2 cellular contexts compared by ENCODE assay signal in the genomic region with DNA sequence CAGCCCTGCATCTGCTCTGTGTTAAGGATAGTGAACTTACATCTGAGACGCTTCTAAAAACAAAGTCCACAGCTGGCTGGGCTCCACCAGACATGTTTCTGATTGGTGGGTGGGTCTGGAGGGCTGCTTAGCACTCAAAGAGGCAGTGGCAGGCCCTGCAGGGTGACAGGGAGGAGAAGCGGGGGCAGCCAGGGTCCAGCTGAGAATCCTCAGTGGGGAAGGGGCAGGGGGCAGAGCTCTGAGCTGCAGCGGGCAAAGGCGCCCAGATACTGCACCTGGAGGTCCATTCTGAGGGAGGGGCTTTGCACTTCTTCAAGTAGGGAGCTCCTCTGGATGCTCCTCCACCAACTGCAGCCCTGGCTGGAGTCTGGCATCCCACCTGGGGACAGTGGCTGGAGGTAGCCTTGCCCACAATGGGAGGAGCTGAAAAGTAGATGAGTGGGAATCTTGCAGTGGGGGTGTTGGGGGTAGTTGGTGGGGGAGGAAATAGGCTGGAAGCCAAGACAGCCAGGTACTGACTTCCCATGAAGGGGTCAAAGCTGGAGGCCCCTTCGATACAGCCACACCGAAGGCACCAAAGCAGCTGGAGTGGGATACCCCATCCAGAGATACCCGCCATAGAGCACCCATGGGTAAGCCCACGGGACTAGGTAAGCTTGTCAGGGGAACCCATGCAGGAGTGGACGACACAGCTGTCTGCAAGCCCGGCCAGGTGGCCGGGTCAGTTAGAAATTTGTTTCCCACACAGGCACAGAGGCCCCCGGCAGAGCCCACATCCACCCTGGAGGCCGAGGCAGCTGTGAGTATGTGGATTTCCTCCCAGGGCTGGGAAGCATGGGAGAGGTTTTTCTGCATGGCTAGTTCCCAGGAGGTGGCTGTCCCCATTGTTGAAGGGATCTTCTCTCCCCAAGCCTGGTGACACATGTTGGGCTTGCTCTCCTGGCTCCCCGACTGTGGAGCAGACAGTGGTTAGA.
TF ChIP-seq lines count a peak whose summit lies in the region.

No MANE protein-coding gene starts in this region.

TF ChIP-seq in SK-N-SH, 30 proteins besides CTCF, POLR2A, EP300 and RAD21 (continued from another document):
- TF ChIP-seq, protein P1, sequence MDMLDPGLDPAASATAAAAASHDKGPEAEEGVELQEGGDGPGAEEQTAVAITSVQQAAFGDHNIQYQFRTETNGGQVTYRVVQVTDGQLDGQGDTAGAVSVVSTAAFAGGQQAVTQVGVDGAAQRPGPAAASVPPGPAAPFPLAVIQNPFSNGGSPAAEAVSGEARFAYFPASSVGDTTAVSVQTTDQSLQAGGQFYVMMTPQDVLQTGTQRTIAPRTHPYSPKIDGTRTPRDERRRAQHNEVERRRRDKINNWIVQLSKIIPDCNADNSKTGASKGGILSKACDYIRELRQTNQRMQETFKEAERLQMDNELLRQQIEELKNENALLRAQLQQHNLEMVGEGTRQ (IDR thresholded peaks at IDR 0.05; ENCODE audit: borderline replicate concordance, low read depth, low read length) = no peak
- TF ChIP-seq NRF1 (IDR thresholded peaks at IDR 0.05; ENCODE audit: low read depth, low read length) = no peak
- TF ChIP-seq NFIC (IDR thresholded peaks at IDR 0.05; ENCODE audit: borderline replicate concordance) = no peak
- TF ChIP-seq YY1 (IDR thresholded peaks at IDR 0.05; ENCODE audit: low read depth) = no peak
- TF ChIP-seq, protein P2, sequence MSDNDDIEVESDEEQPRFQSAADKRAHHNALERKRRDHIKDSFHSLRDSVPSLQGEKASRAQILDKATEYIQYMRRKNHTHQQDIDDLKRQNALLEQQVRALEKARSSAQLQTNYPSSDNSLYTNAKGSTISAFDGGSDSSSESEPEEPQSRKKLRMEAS (IDR thresholded peaks at IDR 0.05; ENCODE audit: low read depth) = no peak
- TF ChIP-seq GATA2 (CRISPR knock-in tag; IDR thresholded peaks at IDR 0.05) = no peak
- TF ChIP-seq, protein P3, sequence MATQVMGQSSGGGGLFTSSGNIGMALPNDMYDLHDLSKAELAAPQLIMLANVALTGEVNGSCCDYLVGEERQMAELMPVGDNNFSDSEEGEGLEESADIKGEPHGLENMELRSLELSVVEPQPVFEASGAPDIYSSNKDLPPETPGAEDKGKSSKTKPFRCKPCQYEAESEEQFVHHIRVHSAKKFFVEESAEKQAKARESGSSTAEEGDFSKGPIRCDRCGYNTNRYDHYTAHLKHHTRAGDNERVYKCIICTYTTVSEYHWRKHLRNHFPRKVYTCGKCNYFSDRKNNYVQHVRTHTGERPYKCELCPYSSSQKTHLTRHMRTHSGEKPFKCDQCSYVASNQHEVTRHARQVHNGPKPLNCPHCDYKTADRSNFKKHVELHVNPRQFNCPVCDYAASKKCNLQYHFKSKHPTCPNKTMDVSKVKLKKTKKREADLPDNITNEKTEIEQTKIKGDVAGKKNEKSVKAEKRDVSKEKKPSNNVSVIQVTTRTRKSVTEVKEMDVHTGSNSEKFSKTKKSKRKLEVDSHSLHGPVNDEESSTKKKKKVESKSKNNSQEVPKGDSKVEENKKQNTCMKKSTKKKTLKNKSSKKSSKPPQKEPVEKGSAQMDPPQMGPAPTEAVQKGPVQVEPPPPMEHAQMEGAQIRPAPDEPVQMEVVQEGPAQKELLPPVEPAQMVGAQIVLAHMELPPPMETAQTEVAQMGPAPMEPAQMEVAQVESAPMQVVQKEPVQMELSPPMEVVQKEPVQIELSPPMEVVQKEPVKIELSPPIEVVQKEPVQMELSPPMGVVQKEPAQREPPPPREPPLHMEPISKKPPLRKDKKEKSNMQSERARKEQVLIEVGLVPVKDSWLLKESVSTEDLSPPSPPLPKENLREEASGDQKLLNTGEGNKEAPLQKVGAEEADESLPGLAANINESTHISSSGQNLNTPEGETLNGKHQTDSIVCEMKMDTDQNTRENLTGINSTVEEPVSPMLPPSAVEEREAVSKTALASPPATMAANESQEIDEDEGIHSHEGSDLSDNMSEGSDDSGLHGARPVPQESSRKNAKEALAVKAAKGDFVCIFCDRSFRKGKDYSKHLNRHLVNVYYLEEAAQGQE (IDR thresholded peaks at IDR 0.05; ENCODE audit: low read depth, low read length) = no peak
- no peak for TF ChIP-seq SMC3 (IDR thresholded peaks at IDR 0.05; ENCODE audit: low read depth, low read length)
- no peak for TF ChIP-seq RCOR1 (IDR thresholded peaks at IDR 0.05; ENCODE audit: low read length)

TF ChIP-seq in SK-N-SH treated with all-trans-retinoic acid at 6 μM for 48 hours, 23 proteins besides CTCF, POLR2A, EP300 and RAD21 (continued from another document):
- TF ChIP-seq, protein P4, sequence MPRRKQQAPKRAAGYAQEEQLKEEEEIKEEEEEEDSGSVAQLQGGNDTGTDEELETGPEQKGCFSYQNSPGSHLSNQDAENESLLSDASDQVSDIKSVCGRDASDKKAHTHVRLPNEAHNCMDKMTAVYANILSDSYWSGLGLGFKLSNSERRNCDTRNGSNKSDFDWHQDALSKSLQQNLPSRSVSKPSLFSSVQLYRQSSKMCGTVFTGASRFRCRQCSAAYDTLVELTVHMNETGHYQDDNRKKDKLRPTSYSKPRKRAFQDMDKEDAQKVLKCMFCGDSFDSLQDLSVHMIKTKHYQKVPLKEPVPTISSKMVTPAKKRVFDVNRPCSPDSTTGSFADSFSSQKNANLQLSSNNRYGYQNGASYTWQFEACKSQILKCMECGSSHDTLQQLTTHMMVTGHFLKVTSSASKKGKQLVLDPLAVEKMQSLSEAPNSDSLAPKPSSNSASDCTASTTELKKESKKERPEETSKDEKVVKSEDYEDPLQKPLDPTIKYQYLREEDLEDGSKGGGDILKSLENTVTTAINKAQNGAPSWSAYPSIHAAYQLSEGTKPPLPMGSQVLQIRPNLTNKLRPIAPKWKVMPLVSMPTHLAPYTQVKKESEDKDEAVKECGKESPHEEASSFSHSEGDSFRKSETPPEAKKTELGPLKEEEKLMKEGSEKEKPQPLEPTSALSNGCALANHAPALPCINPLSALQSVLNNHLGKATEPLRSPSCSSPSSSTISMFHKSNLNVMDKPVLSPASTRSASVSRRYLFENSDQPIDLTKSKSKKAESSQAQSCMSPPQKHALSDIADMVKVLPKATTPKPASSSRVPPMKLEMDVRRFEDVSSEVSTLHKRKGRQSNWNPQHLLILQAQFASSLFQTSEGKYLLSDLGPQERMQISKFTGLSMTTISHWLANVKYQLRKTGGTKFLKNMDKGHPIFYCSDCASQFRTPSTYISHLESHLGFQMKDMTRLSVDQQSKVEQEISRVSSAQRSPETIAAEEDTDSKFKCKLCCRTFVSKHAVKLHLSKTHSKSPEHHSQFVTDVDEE (CRISPR knock-in tag; IDR thresholded peaks at IDR 0.05) = no peak
- TF ChIP-seq TCF4 (CRISPR knock-in tag; IDR thresholded peaks at IDR 0.05; ENCODE audit: borderline replicate concordance) = no peak
- TF ChIP-seq ESRRG (CRISPR knock-in tag; IDR thresholded peaks at IDR 0.05) = no peak
- TF ChIP-seq ISL1 (CRISPR knock-in tag; IDR thresholded peaks at IDR 0.05) = no peak
- no peak for TF ChIP-seq ZNF565 (CRISPR knock-in tag; conservative IDR thresholded peaks at IDR 0.05; ENCODE audit: low read depth)
- TF ChIP-seq ZNF8 (CRISPR knock-in tag; IDR thresholded peaks at IDR 0.05) = no peak
- no peak for TF ChIP-seq SNAI2 (CRISPR knock-in tag; IDR thresholded peaks at IDR 0.05)
- TF ChIP-seq, protein P5, sequence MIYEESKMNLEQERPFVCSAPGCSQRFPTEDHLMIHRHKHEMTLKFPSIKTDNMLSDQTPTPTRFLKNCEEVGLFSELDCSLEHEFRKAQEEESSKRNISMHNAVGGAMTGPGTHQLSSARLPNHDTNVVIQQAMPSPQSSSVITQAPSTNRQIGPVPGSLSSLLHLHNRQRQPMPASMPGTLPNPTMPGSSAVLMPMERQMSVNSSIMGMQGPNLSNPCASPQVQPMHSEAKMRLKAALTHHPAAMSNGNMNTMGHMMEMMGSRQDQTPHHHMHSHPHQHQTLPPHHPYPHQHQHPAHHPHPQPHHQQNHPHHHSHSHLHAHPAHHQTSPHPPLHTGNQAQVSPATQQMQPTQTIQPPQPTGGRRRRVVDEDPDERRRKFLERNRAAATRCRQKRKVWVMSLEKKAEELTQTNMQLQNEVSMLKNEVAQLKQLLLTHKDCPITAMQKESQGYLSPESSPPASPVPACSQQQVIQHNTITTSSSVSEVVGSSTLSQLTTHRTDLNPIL (CRISPR knock-in tag; IDR thresholded peaks at IDR 0.05; ENCODE audit: low read depth) = no peak
- no peak for TF ChIP-seq ZFP3 (CRISPR knock-in tag; IDR thresholded peaks at IDR 0.05)
